Comparison of ENCODE assay signal across 16 cellular contexts in genomic region chr14:38089123-38089522, GRCh38.
DNase-seq lines count a peak whose midpoint lies in the region; ATAC-seq, FAIRE-seq and TF ChIP-seq lines count a peak whose summit lies in the region.
"Had no signal": no experiment of that assay in that cellular context is flagged by ENCODE, and none has a peak within 500 bp of the region (broad histone marks: within the 10 kb centered on the region; RNA-seq: fewer than 3 reads in every experiment).

No MANE protein-coding gene starts in this region.

- FAIRE-seq in frontal cortex (lab: Jason Lieb, UNC), result no peak
- FAIRE-seq: GM12878 had no signal

- no peaks in the 10 kb centered on the region for H3K27me3 Mint-ChIP-seq in CD8-positive, alpha-beta T cell (ENCODE audit: low read depth)
- H3K27me3 Mint-ChIP-seq: type B pancreatic cell had no signal

- H3K9me3 Mint-ChIP-seq in CD8-positive, alpha-beta T cell, result peaks cover 17% of the 10 kb centered on the region
- H3K9me3 Mint-ChIP-seq: type B pancreatic cell had no signal

- peaks cover 27% of the 10 kb centered on the region for H3K4me1 ChIP-seq in CD8-positive, alpha-beta T cell (ENCODE audit: insufficient read depth, low read length)
- H3K4me1 ChIP-seq in effector memory CD4-positive, alpha-beta T cell (ENCODE audit: control insufficient read depth, insufficient read depth, low read length, poor library complexity, severe bottlenecking), result no peaks in the 10 kb centered on the region
- H3K4me1 ChIP-seq in psoas muscle, result no peaks in the 10 kb centered on the region
- H3K4me1 ChIP-seq: SJSA1 had no signal

- H3K36me3 ChIP-seq in CD8-positive, alpha-beta T cell (ENCODE audit: insufficient read depth, low read length), result no peaks in the 10 kb centered on the region
- H3K36me3 ChIP-seq in effector memory CD4-positive, alpha-beta T cell (ENCODE audit: control insufficient read depth, insufficient read depth, low read length), result no peaks in the 10 kb centered on the region
- H3K36me3 ChIP-seq in psoas muscle (ENCODE audit: insufficient read depth in 1 of 2, low read depth in 1 of 2), result no peaks in the 10 kb centered on the region
- H3K36me3 ChIP-seq: SJSA1 had no signal

- H3K27me3 ChIP-seq in CD8-positive, alpha-beta T cell (ENCODE audit: insufficient read depth, low read length), result no peaks in the 10 kb centered on the region
- no peaks in the 10 kb centered on the region for H3K27me3 ChIP-seq in effector memory CD4-positive, alpha-beta T cell (replicated peaks; ENCODE audit: control insufficient read depth, insufficient read depth, low read length, poor library complexity, severe bottlenecking)
- H3K27me3 ChIP-seq in psoas muscle (ENCODE audit: insufficient read depth in 3 of 3, low read length in 2 of 3), result no peaks in the 10 kb centered on the region
- H3K27me3 ChIP-seq: SJSA1 had no signal

- no peaks in the 10 kb centered on the region for H3K9me3 ChIP-seq in CD8-positive, alpha-beta T cell (ENCODE audit: low read length)
- H3K9me3 ChIP-seq in effector memory CD4-positive, alpha-beta T cell (ENCODE audit: control insufficient read depth, low read length), result no peaks in the 10 kb centered on the region
- peaks cover 16% of the 10 kb centered on the region for H3K9me3 ChIP-seq in psoas muscle
- H3K9me3 ChIP-seq: SJSA1 had no signal

- peak overlapping the region; percentile 48 for H3K4me3 Mint-ChIP-seq in CD8-positive, alpha-beta T cell
- H3K4me3 Mint-ChIP-seq: H9, type B pancreatic cell, WTC11 had no signal

- ATAC-seq in CD8-positive, alpha-beta T cell, result no peak
- no peak for ATAC-seq in psoas muscle
- no peak for ATAC-seq in omental fat pad (ENCODE audit: low FRiP score)
- ATAC-seq: GM12878, WTC11 had no signal

- TF ChIP-seq CTCF in CD8-positive, alpha-beta T cell (IDR thresholded peaks at IDR 0.05), result no peak
- TF ChIP-seq CTCF in psoas muscle (IDR thresholded peaks at IDR 0.05), result no peak
- no peak for TF ChIP-seq CTCF in omental fat pad (IDR thresholded peaks at IDR 0.05)

- CTCF ChIA-PET in CD8-positive, alpha-beta T cell (lab: Charles Lee), result no interaction called here

- intact Hi-C loops in CD8-positive, alpha-beta T cell (cut with DNase I, micrococcal nuclease), result loop anchor here in 1 of 2 experiments (1.0 to 5.0 kb wide), 2 partner anchors 10 to 102 kb away; no protein-coding TSS in a partner anchor
- intact Hi-C loops in psoas muscle (cut with DNase I), result no loop called here

- peak overlapping the region; percentile 42 for H3K4me3 ChIP-seq in CD8-positive, alpha-beta T cell (ENCODE audit: low read depth, low read length)
- H3K4me3 ChIP-seq in effector memory CD4-positive, alpha-beta T cell (ENCODE audit: insufficient read depth, low read depth, low read length, poor library complexity, severe bottlenecking), result peak overlapping the region; percentile 26
- peak overlapping the region; percentile 2 for H3K4me3 ChIP-seq in psoas muscle
- H3K4me3 ChIP-seq: GM12878, SJSA1 had no signal

- no peak for DNase-seq in CD8-positive, alpha-beta T cell
- peak; percentile 26 for DNase-seq in NCI-H1105 (lab: John Stamatoyannopoulos, UW)
- no peak for DNase-seq in effector memory CD4-positive, alpha-beta T cell
- no peak for DNase-seq in psoas muscle
- DNase-seq in frontal cortex (ENCODE audit: low spot score in 2 of 2), result no peak
- no peak for DNase-seq in NK-92 treated with Interleukin-12 subunit alpha and Interleukin-12 subunit beta, amount 100 ng/mL, for 24 hours (lab: John Stamatoyannopoulos, UW)
- DNase-seq in omental fat pad (ENCODE audit: low spot score), result no peak
- DNase-seq in HuH-7 (ENCODE audit: low spot score), result no peak
- DNase-seq: DMS53, H9, NCI-H1694 treated with DMSO at 0.1 percent for 48 hours, NCI-H774 had no signal

- POLR2A ChIA-PET in CD8-positive, alpha-beta T cell (lab: Charles Lee), result interaction anchor here (0.6 to 1.3 kb wide), 3 partner anchors 15 to 110 kb away, joined by 3 read pairs; no protein-coding TSS in a partner anchor

- WGBS in psoas muscle, 3 donors, result 59 to 83% (median 66%) methylated on average over 3 of the region's 3 CpGs

- H3K4me1 Mint-ChIP-seq in CD8-positive, alpha-beta T cell (ENCODE audit: low read depth), result peaks cover 30% of the 10 kb centered on the region
- H3K4me1 Mint-ChIP-seq: H9, WTC11 had no signal

- peak overlapping the region; percentile 80 for H3K27ac Mint-ChIP-seq in CD8-positive, alpha-beta T cell
- H3K27ac Mint-ChIP-seq: H9, type B pancreatic cell, WTC11 had no signal

- H3K27ac ChIP-seq in CD8-positive, alpha-beta T cell (ENCODE audit: low read depth, low read length), result peak overlapping the region; percentile 42
- peak overlapping the region; percentile 26 for H3K27ac ChIP-seq in effector memory CD4-positive, alpha-beta T cell (ENCODE audit: insufficient read depth, low read length, poor library complexity, severe bottlenecking)
- H3K27ac ChIP-seq in psoas muscle, result no peak overlapping the region
- H3K27ac ChIP-seq: SJSA1 had no signal

- H3K36me3 Mint-ChIP-seq in CD8-positive, alpha-beta T cell, result peaks cover 12% of the 10 kb centered on the region
- H3K36me3 Mint-ChIP-seq: type B pancreatic cell had no signal
